8 cellular contexts compared by ENCODE assay signal in genomic region chr7:6705959-6706665, GRCh38. TPM values are rescaled to one million over a fixed set of nuclear protein-coding genes. Genes with fewer than 3 reads are reported as not detected.
DNase-seq lines count a peak whose midpoint lies in the region; ATAC-seq and TF ChIP-seq lines count a peak whose summit lies in the region.

No MANE protein-coding gene starts in this region.

- H3K27ac ChIP-seq in foreskin keratinocyte, result peak overlapping the region; percentile 82

- peak overlapping the region; percentile 94 for H3K27ac Mint-ChIP-seq in osteocyte (ENCODE audit: unreplicated experiment)

- no peaks in the 10 kb centered on the region for H3K4me1 ChIP-seq in foreskin keratinocyte

- H3K9me3 Mint-ChIP-seq in osteocyte (ENCODE audit: unreplicated experiment), result peaks cover 29% of the 10 kb centered on the region

- peak; percentile 34 for DNase-seq in NCI-H146 (lab: John Stamatoyannopoulos, UW)
- no peak for DNase-seq in NCI-H146 treated with DMSO at 0.1 percent for 48 hours (lab: John Stamatoyannopoulos, UW; ENCODE audit: unreplicated experiment)
- DNase-seq in NCI-H2227 (lab: John Stamatoyannopoulos, UW; ENCODE audit: unreplicated experiment), result peak; percentile 33
- peak; percentile 5 for DNase-seq in activated T-helper 9 cell treated with anti-CD3 and anti-CD28 coated beads, Interleukin-2, amount 50 U/mL, for 16 hours (ENCODE audit: low read depth)
- DNase-seq in foreskin keratinocyte, result peak in 1 of 2 donors; percentile 18
- no peak for DNase-seq in osteocyte (ENCODE audit: extremely low spot score, unreplicated experiment)
- no peak for DNase-seq in COR-L47 (lab: John Stamatoyannopoulos, UW)

- peak overlapping the region; percentile 87 for H3K4me3 Mint-ChIP-seq in osteocyte (ENCODE audit: unreplicated experiment)

- peaks cover 35% of the 10 kb centered on the region for H3K36me3 Mint-ChIP-seq in osteocyte (ENCODE audit: unreplicated experiment)

- peaks cover 30% of the 10 kb centered on the region for H3K4me1 Mint-ChIP-seq in osteocyte (ENCODE audit: unreplicated experiment)

- ATAC-seq in HG02678 (IDR thresholded peaks at IDR 0.05; ENCODE audit: unreplicated experiment) (peak; percentile 5), foreskin keratinocyte (peak; percentile 59)

- TF ChIP-seq CTCF in foreskin keratinocyte (conservative IDR thresholded peaks at IDR 0.05), result no peak
- TF ChIP-seq CTCF in osteocyte (IDR thresholded peaks at IDR 0.05), result no peak

- no peaks in the 10 kb centered on the region for H3K27me3 Mint-ChIP-seq in osteocyte (ENCODE audit: unreplicated experiment)

- H3K27me3 ChIP-seq in foreskin keratinocyte, result no peaks in the 10 kb centered on the region

RNA-seq across cellular contexts. Expression of gene ZNF12, which starts 0.6 kb away (rescaled TPM):
- 10.3 and 11.3 TPM in 2 replicates for total RNA-seq in foreskin keratinocyte
- 3.4 and 3.7 TPM in 2 replicates for polyA plus RNA-seq in foreskin keratinocyte
- 23.2 and 25.0 TPM in 2 replicates for total RNA-seq in osteocyte

RNA-seq across cellular contexts. Expression of gene RSPH10B2, which starts 47.8 kb away (rescaled TPM):
- total RNA-seq in foreskin keratinocyte, result not detected in 2 replicates
- polyA plus RNA-seq in foreskin keratinocyte, result not detected in 2 replicates
- total RNA-seq in osteocyte, result 0.38 and 0.81 TPM in 2 replicates

Comparison
In these comparisons a context has a peak if more than half of its experiments do, and no peak if none do; other contexts are left out.
1. DNase-seq: peak in NCI-H146 (single experiment), NCI-H2227 (single experiment) and activated T-helper 9 cell treated with anti-CD3 and anti-CD28 coated beads, Interleukin-2, amount 50 U/mL, for 16 hours (single experiment); none in NCI-H146 treated with DMSO at 0.1 percent for 48 hours (single experiment), osteocyte (single experiment) and COR-L47 (single experiment).